ENCODE assay signal across 9 cellular contexts in genomic region chr11:34044664-34045485, GRCh38. TPM values are rescaled to one million over a fixed set of nuclear protein-coding genes. Genes with fewer than 3 reads are reported as not detected.
DNase-seq lines count a peak whose midpoint lies in the region; ATAC-seq, FAIRE-seq and TF ChIP-seq lines count a peak whose summit lies in the region.
"Had no signal": no experiment of that assay in that cellular context is flagged by ENCODE, and none has a peak within 500 bp of the region (broad histone marks: within the 10 kb centered on the region; RNA-seq: fewer than 3 reads in every experiment).

No MANE protein-coding gene starts in this region.

- WGBS in small intestine, 3 donors: 77 to 89% (median 88%) methylated on average over 27 of the region's 27 CpGs

- H3K27me3 ChIP-seq in bronchial epithelial cell (ENCODE audit: control insufficient read depth, insufficient read depth, low read length) (no peaks in the 10 kb centered on the region), small intestine (ENCODE audit: control insufficient read depth in 2 of 2, insufficient read depth in 2 of 2, low read length in 2 of 2) (no peaks in the 10 kb centered on the region)
- H3K27me3 ChIP-seq: BLaER1 had no signal

- TF ChIP-seq CTCF in bronchial epithelial cell (IDR thresholded peaks at IDR 0.05; ENCODE audit: insufficient read depth, low read length, severe bottlenecking) (no peak), progenitor cell of endocrine pancreas (IDR thresholded peaks at IDR 0.05; ENCODE audit: unreplicated experiment) (no peak)

- FAIRE-seq in bronchial epithelial cell (lab: Jason Lieb, UNC): peak; percentile 18
- FAIRE-seq in small intestine (lab: Jason Lieb, UNC): no peak

- peak overlapping the region; percentile 4 for H3K27ac Mint-ChIP-seq in progenitor cell of endocrine pancreas

- H3K27ac ChIP-seq in small intestine (ENCODE audit: low read depth in 1 of 2, low read length in 1 of 2): no peak overlapping the region
- H3K27ac ChIP-seq: BLaER1 had no signal

- no peaks in the 10 kb centered on the region for H3K36me3 ChIP-seq in bronchial epithelial cell (ENCODE audit: control insufficient read depth, insufficient read depth, low read length)
- no peaks in the 10 kb centered on the region for H3K36me3 ChIP-seq in small intestine (ENCODE audit: control insufficient read depth in 2 of 2, insufficient read depth in 2 of 2, low read length in 2 of 2)
- H3K36me3 ChIP-seq: BLaER1 had no signal

- ATAC-seq in GM19023 (IDR thresholded peaks at IDR 0.05; ENCODE audit: unreplicated experiment): no peak
- ATAC-seq in GM21367 (IDR thresholded peaks at IDR 0.05; ENCODE audit: unreplicated experiment): no peak

- peaks cover 3% of the 10 kb centered on the region for H3K9me3 Mint-ChIP-seq in progenitor cell of endocrine pancreas (ENCODE audit: low read depth)

- H3K36me3 Mint-ChIP-seq in progenitor cell of endocrine pancreas (ENCODE audit: insufficient read depth): no peaks in the 10 kb centered on the region

- peaks cover 2% of the 10 kb centered on the region for H3K4me1 Mint-ChIP-seq in progenitor cell of endocrine pancreas (ENCODE audit: low read depth)

- no peaks in the 10 kb centered on the region for H3K4me1 ChIP-seq in small intestine (ENCODE audit: control insufficient read depth in 2 of 2, insufficient read depth in 1 of 2, low read depth in 1 of 2, low read length in 1 of 2)

- DNase-seq in NCI-H748 (lab: John Stamatoyannopoulos, UW; ENCODE audit: unreplicated experiment) (peak; percentile 43), NCI-H748 treated with DMSO at 0.1 percent for 48 hours (lab: John Stamatoyannopoulos, UW) (no peak), NCI-H2227 treated with DMSO at 0.1 percent for 48 hours (lab: John Stamatoyannopoulos, UW) (peak; percentile 78), bronchial epithelial cell (ENCODE audit: low read depth) (peak; percentile 93), progenitor cell of endocrine pancreas (ENCODE audit: low spot score, unreplicated experiment) (no peak), small intestine (no peak)

- H3K9me3 ChIP-seq in small intestine (ENCODE audit: control insufficient read depth, low read depth): no peaks in the 10 kb centered on the region
- H3K9me3 ChIP-seq: BLaER1 had no signal

- H3K4me3 Mint-ChIP-seq in progenitor cell of endocrine pancreas (ENCODE audit: low read depth): no peak overlapping the region

- H3K4me3 ChIP-seq in bronchial epithelial cell (ENCODE audit: low read depth, low read length) (no peak overlapping the region), small intestine (ENCODE audit: low read depth in 1 of 2, low read length in 2 of 2) (no peak overlapping the region)
- H3K4me3 ChIP-seq: BLaER1 had no signal

- H3K27me3 Mint-ChIP-seq in progenitor cell of endocrine pancreas: no peaks in the 10 kb centered on the region

RNA-seq across cellular contexts. Expression of gene CAPRIN1, which starts 6.7 kb away (rescaled TPM):
- total RNA-seq in bronchial epithelial cell: 97.9 and 115 TPM in 2 replicates
- 317 and 325 TPM in 2 replicates for total RNA-seq in progenitor cell of endocrine pancreas
- polyA plus RNA-seq in small intestine: 100 to 1,000 TPM in 1 of 3 donors, 10 to 100 TPM in 2; 54.0 to 102 (median 66.6) TPM

Comparison
In these comparisons a context has a peak if more than half of its experiments do, and no peak if none do; other contexts are left out.
1. DNase-seq: peak in NCI-H748 (single experiment), NCI-H2227 treated with DMSO at 0.1 percent for 48 hours (single experiment) and bronchial epithelial cell (single experiment); none in NCI-H748 treated with DMSO at 0.1 percent for 48 hours (single experiment), progenitor cell of endocrine pancreas (single experiment) and small intestine (single experiment).